ENCODE assay signal across 8 cellular contexts in the genomic region with DNA sequence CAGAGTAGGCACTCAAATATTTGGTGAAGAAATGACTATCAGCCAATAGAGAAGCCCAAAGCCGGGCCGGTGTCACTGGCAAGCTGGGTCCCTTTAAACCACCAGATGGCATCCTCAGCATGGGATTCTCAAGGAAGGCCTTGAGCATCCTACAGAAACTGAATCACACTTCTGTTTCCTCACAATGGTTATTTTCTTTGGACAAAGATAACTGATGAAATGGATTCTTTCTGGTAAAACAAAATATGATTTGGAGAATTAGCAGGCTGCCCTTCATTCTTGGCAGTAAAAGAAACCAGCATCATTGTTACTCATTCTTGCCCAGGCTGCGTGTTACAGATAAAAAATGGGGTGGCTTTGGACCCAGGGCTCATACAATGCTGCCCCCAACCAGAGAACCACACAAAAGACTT.
A peak's percentile ranks its signal among the peaks of the same experiment; 100 is the strongest.
DNase-seq lines count a peak whose midpoint lies in the region; ATAC-seq and TF ChIP-seq lines count a peak whose summit lies in the region.

No MANE protein-coding gene starts in this region.

- H3K4me1 Mint-ChIP-seq in nephron = peaks cover 8% of the 10 kb centered on the region

- no peaks in the 10 kb centered on the region for H3K9me3 Mint-ChIP-seq in nephron

- no peak for TF ChIP-seq POLR2A in erythroblast (IDR thresholded peaks at IDR 0.05; ENCODE audit: low read length)

- no peak for ATAC-seq in HG03280 (IDR thresholded peaks at IDR 0.05; ENCODE audit: unreplicated experiment)

- peaks cover 13% of the 10 kb centered on the region for H3K27me3 Mint-ChIP-seq in nephron (ENCODE audit: low read depth)

- TF ChIP-seq CTCF in AG09319 (IDR thresholded peaks at IDR 0.05; ENCODE audit: low read depth, low read length) = peak; percentile 82
- TF ChIP-seq CTCF in nephron (IDR thresholded peaks at IDR 0.05; ENCODE audit: unreplicated experiment in 3 of 3) = peak; percentile 66 to 71 (median 67)

- peak; percentile 32 for DNase-seq in AG09319 (ENCODE audit: extremely low read depth, low read depth)
- peak; percentile 47 for DNase-seq in GM19238 (ENCODE audit: insufficient read length, low spot score)
- DNase-seq in NOMO-1 treated with DMSO at 0.1 percent for 48 hours (lab: John Stamatoyannopoulos, UW; ENCODE audit: unreplicated experiment) = peak; percentile 60
- peak; percentile 49 for DNase-seq in activated T-cell treated with anti-CD3 and anti-CD28 coated beads for 24 hours (ENCODE audit: low read depth)
- peak; percentile 22 to 46 for DNase-seq in erythroblast (lab: John Stamatoyannopoulos, UW)
- peak; percentile 91 for DNase-seq in stromal cell of bone marrow (ENCODE audit: low read depth)

- H3K4me3 Mint-ChIP-seq in nephron = no peak overlapping the region

- H3K36me3 Mint-ChIP-seq in nephron (ENCODE audit: low read depth) = no peaks in the 10 kb centered on the region

- H3K27ac Mint-ChIP-seq in nephron = no peak overlapping the region

Comparison
In these comparisons a context has a peak if more than half of its experiments do, and no peak if none do; other contexts are left out.
1. DNase-seq: peak in every context shown above with its lines; median percentile 91 in stromal cell of bone marrow; 60 in NOMO-1 treated with DMSO at 0.1 percent for 48 hours; 49 in activated T-cell treated with anti-CD3 and anti-CD28 coated beads for 24 hours; 47 in GM19238; 34 in erythroblast; 32 in AG09319.